ENCODE assay signal across 24 cellular contexts in the genomic region with DNA sequence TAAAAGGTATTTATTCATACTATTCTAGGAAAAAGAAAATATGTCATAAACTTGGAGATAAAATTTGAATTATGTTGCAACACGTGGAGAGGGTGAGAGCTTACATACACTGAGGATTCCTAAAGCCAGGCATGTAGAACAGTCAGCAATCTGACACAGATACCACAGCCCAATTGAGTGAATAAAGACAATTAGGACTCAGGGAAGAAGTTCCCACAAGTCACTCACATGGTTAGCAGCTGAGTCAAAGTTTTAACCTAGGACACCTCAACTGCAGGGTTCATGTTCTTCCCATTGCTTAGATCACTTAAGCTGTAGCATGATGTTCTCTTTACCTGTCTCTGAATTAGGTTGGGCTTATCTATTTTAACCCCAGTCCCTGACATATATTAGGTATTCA.
"Had no signal": no experiment of that assay in that cellular context is flagged by ENCODE, and none has a peak within 500 bp of the region (broad histone marks: within the 10 kb centered on the region; RNA-seq: fewer than 3 reads in every experiment).

No MANE protein-coding gene starts in this region.

- H3K27ac ChIP-seq: coronary artery, dorsolateral prefrontal cortex, esophagus muscularis mucosa, gastrocnemius medialis, heart right ventricle, left lung, lower lobe of right lung had no signal

- H3K4me1 Mint-ChIP-seq: immature natural killer cell; naive thymus-derived CD4-positive, alpha-beta T cell had no signal

- H3K36me3 Mint-ChIP-seq: immature natural killer cell; mesothelial cell of epicardium; naive thymus-derived CD4-positive, alpha-beta T cell had no signal

- H3K4me3 Mint-ChIP-seq: immature natural killer cell; mesothelial cell of epicardium; naive thymus-derived CD4-positive, alpha-beta T cell had no signal

- H3K27ac Mint-ChIP-seq: immature natural killer cell; mesothelial cell of epicardium; naive thymus-derived CD4-positive, alpha-beta T cell had no signal

- ATAC-seq: gastrocnemius medialis; heart right ventricle; left cardiac atrium; left lung; left ventricle myocardium superior; lower lobe of right lung; naive thymus-derived CD4-positive, alpha-beta T cell had no signal

- H3K4me1 ChIP-seq: esophagus muscularis mucosa, heart right ventricle, left lung, lower lobe of right lung had no signal

- FAIRE-seq: colon, endothelial cell of umbilical vein, kidney had no signal

- H3K36me3 ChIP-seq: esophagus muscularis mucosa, gastrocnemius medialis, heart right ventricle, left lung, lower lobe of right lung had no signal

- DNase-seq: dermis blood vessel endothelial cell; dorsolateral prefrontal cortex; effector CD4-positive, alpha-beta T cell; effector memory CD4-positive, alpha-beta T cell; foreskin melanocyte; gastrocnemius medialis; glutamatergic neuron; head of caudate nucleus; heart right ventricle; hypothalamus; immature natural killer cell; islet precursor cell; kidney; left cardiac atrium; left lung; left ventricle myocardium superior; lower lobe of right lung; mesenchymal stem cell; naive thymus-derived CD4-positive, alpha-beta T cell had no signal

- H3K9me3 Mint-ChIP-seq: mesothelial cell of epicardium; naive thymus-derived CD4-positive, alpha-beta T cell had no signal

- H3K9me3 ChIP-seq: esophagus muscularis mucosa, gastrocnemius medialis, heart right ventricle, left lung, lower lobe of right lung had no signal

- H3K4me3 ChIP-seq: coronary artery, dorsolateral prefrontal cortex, esophagus muscularis mucosa, gastrocnemius medialis, heart right ventricle, left lung, lower lobe of right lung had no signal

- H3K27me3 ChIP-seq: esophagus muscularis mucosa, gastrocnemius medialis, left lung had no signal
